11 cellular contexts compared by ENCODE assay signal in genomic region chr2:109275120-109276040, GRCh38.
DNase-seq lines count a peak whose midpoint lies in the region; ATAC-seq and TF ChIP-seq lines count a peak whose summit lies in the region.
"Had no signal": no experiment of that assay in that cellular context is flagged by ENCODE, and none has a peak within 500 bp of the region (broad histone marks: within the 10 kb centered on the region; RNA-seq: fewer than 3 reads in every experiment).

No MANE protein-coding gene starts in this region.

- no peaks in the 10 kb centered on the region for H3K36me3 ChIP-seq in right lobe of liver

- no peak for TF ChIP-seq POLR2A in right lobe of liver (IDR thresholded peaks at IDR 0.05)

- ATAC-seq in right lobe of liver (peak; percentile 47 to 62 (median 55)), HG02642 (IDR thresholded peaks at IDR 0.05; ENCODE audit: poor library complexity, unreplicated experiment) (no peak)
- ATAC-seq: T-cell had no signal

- H3K9me3 ChIP-seq in right lobe of liver: no peaks in the 10 kb centered on the region

- no peak overlapping the region for H3K27ac ChIP-seq in right lobe of liver

- H3K4me1 ChIP-seq in right lobe of liver: no peaks in the 10 kb centered on the region

- WGBS in right lobe of liver (ENCODE audit: insufficient coverage, low coverage, low lambda C conversion rate, missing lambda C conversion rate): 77% methylated on average over 17 of the region's 26 CpGs

- peak; percentile 17 for DNase-seq in DMS153 treated with DMSO at 0.1 percent for 48 hours (lab: John Stamatoyannopoulos, UW; ENCODE audit: unreplicated experiment)
- peak; percentile 86 for DNase-seq in NCI-H1105 treated with DMSO at 0.1 percent for 48 hours (lab: John Stamatoyannopoulos, UW)
- DNase-seq in SHP77 (lab: John Stamatoyannopoulos, UW): peak; percentile 83 to 88
- no peak for DNase-seq in right lobe of liver
- no peak for DNase-seq in effector CD8-positive, alpha-beta T cell (lab: John Stamatoyannopoulos, UW)
- DNase-seq in epidermal melanocyte (ENCODE audit: insufficient read length, low spot score): no peak
- no peak for DNase-seq in kidney glomerular epithelial cell (lab: John Stamatoyannopoulos, UW)
- DNase-seq: activated CD8-positive, alpha-beta memory T cell treated with anti-CD3 and anti-CD28 coated beads, Interleukin-2, amount 50 U/mL, for 4 hours; CD4-positive, alpha-beta memory T cell; T-cell had no signal

- intact Hi-C loops in right lobe of liver (cut with DNase I): no loop called here

- no peak overlapping the region for H3K4me3 ChIP-seq in right lobe of liver

- no peaks in the 10 kb centered on the region for H3K27me3 ChIP-seq in right lobe of liver

- TF ChIP-seq CTCF in right lobe of liver (IDR thresholded peaks at IDR 0.05): no peak

Comparison
In these comparisons a context has a peak if more than half of its experiments do, and no peak if none do; other contexts are left out.
1. DNase-seq: peak in DMS153 treated with DMSO at 0.1 percent for 48 hours (single experiment), NCI-H1105 treated with DMSO at 0.1 percent for 48 hours (single experiment) and SHP77 (2 of 2); none in right lobe of liver (0 of 3), effector CD8-positive, alpha-beta T cell (single experiment), epidermal melanocyte (single experiment) and kidney glomerular epithelial cell (single experiment).